3 cellular contexts compared by ENCODE assay signal in the genomic region with DNA sequence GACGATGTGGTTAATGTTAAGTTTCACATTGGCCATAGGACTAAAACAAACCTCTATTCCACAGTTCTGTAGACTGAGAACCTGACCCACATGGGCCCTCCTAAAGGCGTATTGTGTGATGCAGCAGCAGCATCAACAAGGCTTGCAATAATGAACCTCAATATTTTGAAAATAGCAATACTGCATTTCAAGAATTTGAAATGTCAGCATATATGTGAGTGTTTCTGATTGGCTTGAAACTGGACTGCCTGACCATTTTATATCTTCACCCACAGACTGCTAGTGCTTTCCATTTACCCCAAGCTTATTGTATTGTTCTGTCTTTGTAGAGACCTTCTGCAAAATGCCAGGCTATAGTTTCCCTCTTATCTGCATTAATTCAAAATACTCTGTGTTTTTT.
TF ChIP-seq lines count a peak whose summit lies in the region.

No MANE protein-coding gene starts in this region.

TF ChIP-seq in HepG2, 621 proteins besides CTCF, POLR2A, EP300 and RAD21:
- TF ChIP-seq RBFOX2 (IDR thresholded peaks at IDR 0.05; ENCODE audit: low read depth, low read length): no peak
- TF ChIP-seq ZNF672 (CRISPR knock-in tag; IDR thresholded peaks at IDR 0.05): no peak
- TF ChIP-seq MAFF (IDR thresholded peaks at IDR 0.05; ENCODE audit: low read depth, low read length): peak; percentile 83
- peak; percentile 83 for TF ChIP-seq MAFK (conservative IDR thresholded peaks at IDR 0.05 in 1 of 2, IDR thresholded peaks at IDR 0.05 in 1 of 2; ENCODE audit: low read length in 2 of 2)
- no peak for TF ChIP-seq ATF7-NPFF (CRISPR knock-in tag; IDR thresholded peaks at IDR 0.05; ENCODE audit: low read depth)

TF ChIP-seq in A549, 52 proteins besides CTCF, POLR2A, EP300 and RAD21:
- peak; percentile 84 for TF ChIP-seq MAFK (IDR thresholded peaks at IDR 0.05; ENCODE audit: partially characterized antibody)
- TF ChIP-seq, protein P1, sequence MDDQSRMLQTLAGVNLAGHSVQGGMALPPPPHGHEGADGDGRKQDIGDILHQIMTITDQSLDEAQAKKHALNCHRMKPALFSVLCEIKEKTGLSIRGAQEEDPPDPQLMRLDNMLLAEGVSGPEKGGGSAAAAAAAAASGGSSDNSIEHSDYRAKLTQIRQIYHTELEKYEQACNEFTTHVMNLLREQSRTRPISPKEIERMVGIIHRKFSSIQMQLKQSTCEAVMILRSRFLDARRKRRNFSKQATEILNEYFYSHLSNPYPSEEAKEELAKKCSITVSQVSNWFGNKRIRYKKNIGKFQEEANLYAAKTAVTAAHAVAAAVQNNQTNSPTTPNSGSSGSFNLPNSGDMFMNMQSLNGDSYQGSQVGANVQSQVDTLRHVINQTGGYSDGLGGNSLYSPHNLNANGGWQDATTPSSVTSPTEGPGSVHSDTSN (IDR thresholded peaks at IDR 0.05): no peak

TF ChIP-seq in IMR-90, 13 proteins besides CTCF, POLR2A, EP300 and RAD21:
- TF ChIP-seq MAFK (IDR thresholded peaks at IDR 0.05; ENCODE audit: low read depth, low read length): peak; percentile 81
- no peak for TF ChIP-seq RCOR1 (IDR thresholded peaks at IDR 0.05; ENCODE audit: insufficient replicate concordance, low read length)
- no peak for TF ChIP-seq BHLHE40 (IDR thresholded peaks at IDR 0.05; ENCODE audit: low read depth, low read length)
